8 cellular contexts compared by ENCODE assay signal in the genomic region with DNA sequence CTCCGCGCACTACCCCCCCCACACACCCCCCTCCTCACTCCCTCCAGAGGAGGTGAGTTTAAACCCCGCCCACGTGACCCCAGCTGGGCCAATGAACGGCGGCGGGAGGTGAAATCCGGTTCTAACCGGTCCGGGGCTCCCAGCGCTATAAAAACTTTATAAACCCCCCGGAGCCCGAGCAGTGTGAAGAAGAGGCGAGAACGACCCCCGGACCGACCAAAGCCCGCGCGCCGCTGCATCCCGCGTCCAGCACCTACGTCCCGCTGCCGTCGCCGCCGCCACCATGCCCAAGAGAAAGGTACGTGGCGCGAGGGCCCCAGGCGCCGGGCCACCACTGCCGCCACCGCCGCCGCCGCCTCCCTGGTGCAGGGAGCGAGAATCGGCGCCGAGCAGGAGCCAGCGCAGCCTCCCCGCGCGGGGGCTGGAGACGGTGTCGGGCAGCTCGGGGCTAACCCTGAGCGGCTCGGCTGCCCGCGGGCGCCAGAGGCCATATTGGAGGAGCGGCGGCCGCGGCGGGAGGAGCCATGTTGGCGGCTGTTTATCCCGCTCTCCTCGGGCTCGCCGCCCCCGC. TPM values are rescaled to one million over a fixed set of nuclear protein-coding genes. Genes with fewer than 3 reads are reported as not detected.
A peak's percentile ranks its signal among the peaks of the same experiment; 100 is the strongest.
DNase-seq lines count a peak whose midpoint lies in the region; ATAC-seq and TF ChIP-seq lines count a peak whose summit lies in the region.

HMGN2 (plus strand) TSS at position 111 of the 571 bp plus-strand sequence; CDS start at position 284, 173 bp downstream.

- CTCF ChIA-PET in CD8-positive, alpha-beta T cell (lab: Charles Lee), result interaction anchor here (1.3 to 2.0 kb wide), 2 partner anchors 29 to 55 kb away, joined by 6 to 7 read pairs; no protein-coding TSS in a partner anchor
- CTCF ChIA-PET in OCI-LY7 (lab: Charles Lee; ENCODE audit: unreplicated experiment), result no interaction called here

- H3K4me1 ChIP-seq in CD8-positive, alpha-beta T cell (ENCODE audit: insufficient read depth, low read length), result peaks cover 32% of the 10 kb centered on the region
- H3K4me1 ChIP-seq in OCI-LY7 (ENCODE audit: insufficient read depth, low read length, poor library complexity, severe bottlenecking), result peaks cover 57% of the 10 kb centered on the region
- peaks cover 47% of the 10 kb centered on the region for H3K4me1 ChIP-seq in mononuclear cell (ENCODE audit: insufficient read depth, low read length)

- peaks cover 25% of the 10 kb centered on the region for H3K36me3 ChIP-seq in CD8-positive, alpha-beta T cell (ENCODE audit: insufficient read depth, low read length)
- H3K36me3 ChIP-seq in OCI-LY7 (ENCODE audit: insufficient read depth, low read length), result peaks cover 71% of the 10 kb centered on the region

- peak within 1 kb of the TSS; percentile 94 for H3K4me3 Mint-ChIP-seq in CD8-positive, alpha-beta T cell

- no peaks in the 10 kb centered on the region for H3K27me3 Mint-ChIP-seq in CD8-positive, alpha-beta T cell (ENCODE audit: low read depth)

- H3K4me2 ChIP-seq in OCI-LY7 (ENCODE audit: low read length), result peak within 1 kb of the TSS; percentile 89

- peaks cover 52% of the 10 kb centered on the region for H3K36me3 Mint-ChIP-seq in CD8-positive, alpha-beta T cell

- ATAC-seq in CD8-positive, alpha-beta T cell, result peak; percentile 54
- peak; percentile 4 for ATAC-seq in GM19468 (IDR thresholded peaks at IDR 0.05; ENCODE audit: extremely low read depth, unreplicated experiment)

- intact Hi-C loops in CD8-positive, alpha-beta T cell (cut with DNase I, micrococcal nuclease), result loop anchor here (1.0 to 10.0 kb wide), 9 partner anchors 40 to 762 kb away; partner anchors contain the start of genes ARID1A (in 1 of the 2), DHDDS (in 1 of the 2), GPN2 (in 1 of the 2) and WDTC1 (in 1 of the 2)
- intact Hi-C loops in OCI-LY7 (cut with micrococcal nuclease; ENCODE audit: unreplicated experiment), result loop anchor here (2.0 to 5.0 kb wide), 3 partner anchors 58 to 185 kb away; no protein-coding TSS in a partner anchor

- peak within 1 kb of the TSS; percentile 48 for H3K4me3 ChIP-seq in CD8-positive, alpha-beta T cell (ENCODE audit: low read depth, low read length)
- H3K4me3 ChIP-seq in OCI-LY7 (ENCODE audit: low read depth, low read length, poor library complexity, severe bottlenecking) (peak within 1 kb of the TSS; percentile 96), epithelial cell of esophagus (ENCODE audit: low read length) (peak within 1 kb of the TSS; percentile 76), mononuclear cell (ENCODE audit: low read length) (peak within 1 kb of the TSS; percentile 84)

- BruUV-seq in OCI-LY7 (replicated peaks; lab: Mats Ljungman, UMichigan), result no TSS peak

- peak within 1 kb of the TSS; percentile 96 for H3K27ac Mint-ChIP-seq in CD8-positive, alpha-beta T cell

- H2AFZ ChIP-seq in OCI-LY7 (ENCODE audit: low read length), result peak within 1 kb of the TSS; percentile 52; the same call in 1 of the 2 replicates

- H3K9me3 Mint-ChIP-seq in CD8-positive, alpha-beta T cell, result no peaks in the 10 kb centered on the region

- no peaks in the 10 kb centered on the region for H3K27me3 ChIP-seq in CD8-positive, alpha-beta T cell (ENCODE audit: insufficient read depth, low read length)
- no peaks in the 10 kb centered on the region for H3K27me3 ChIP-seq in mononuclear cell (ENCODE audit: insufficient read depth, low read length)

- H3K9me3 ChIP-seq in CD8-positive, alpha-beta T cell (ENCODE audit: low read length), result no peaks in the 10 kb centered on the region
- H3K9me3 ChIP-seq in OCI-LY7 (ENCODE audit: low read length) (no peaks in the 10 kb centered on the region), mononuclear cell (ENCODE audit: low read depth, low read length) (no peaks in the 10 kb centered on the region)

- DNase-seq in CD8-positive, alpha-beta T cell, result peak; percentile 68 to 92 (median 85)
- DNase-seq in HS-5 (ENCODE audit: low read depth), result peak; percentile 59
- DNase-seq in OCI-LY7 (ENCODE audit: low spot score), result peak; percentile 96
- peak; percentile 85 for DNase-seq in activated T-cell treated with anti-CD3 and anti-CD28 coated beads for 1 hour (ENCODE audit: low read depth)
- peak; percentile 77 for DNase-seq in epithelial cell of esophagus (ENCODE audit: low read depth)
- peak; percentile 73 to 81 for DNase-seq in stimulated activated CD8-positive, alpha-beta memory T cell treated with anti-CD3 and anti-CD28 coated beads, Interleukin-2, amount 100 ng/mL, for 1 hour (ENCODE audit: low read depth in 2 of 2)

- no peaks in the 10 kb centered on the region for H3K9me2 ChIP-seq in OCI-LY7 (ENCODE audit: insufficient read depth, low read length)

- H3K27ac ChIP-seq in CD8-positive, alpha-beta T cell (ENCODE audit: low read depth, low read length), result peak within 1 kb of the TSS; percentile 94
- peak within 1 kb of the TSS; percentile 95 for H3K27ac ChIP-seq in OCI-LY7 (ENCODE audit: low read depth, low read length, poor library complexity, severe bottlenecking)

- no peak for TF ChIP-seq CTCF in CD8-positive, alpha-beta T cell (IDR thresholded peaks at IDR 0.05)
- TF ChIP-seq CTCF in OCI-LY7 (conservative IDR thresholded peaks at IDR 0.05; ENCODE audit: low read length) (no peak), epithelial cell of esophagus (IDR thresholded peaks at IDR 0.05; ENCODE audit: insufficient read depth, low read depth, low read length, missing control alignments) (no peak)

- peaks cover 18% of the 10 kb centered on the region for H4K20me1 ChIP-seq in OCI-LY7 (ENCODE audit: insufficient read depth, low read length)

- peaks cover 20% of the 10 kb centered on the region for H3K79me2 ChIP-seq in OCI-LY7 (ENCODE audit: insufficient read depth, low read depth, low read length)

- peaks cover 48% of the 10 kb centered on the region for H3K4me1 Mint-ChIP-seq in CD8-positive, alpha-beta T cell (ENCODE audit: low read depth)

- POLR2A ChIA-PET in CD8-positive, alpha-beta T cell (lab: Charles Lee), result interaction anchor here (0.6 to 2.9 kb wide), 15 partner anchors 15 to 316 kb away, joined by 3 to 32 read pairs (median 3); partner anchors contain the start of genes DHDDS, PIGV and SH3BGRL3
- POLR2A ChIA-PET in OCI-LY7 (lab: Charles Lee), result interaction anchor here (0.6 to 1.3 kb wide), 4 partner anchors 17 to 115 kb away, joined by 3 to 6 read pairs (median 4); partner anchors contain the start of gene DHDDS

RNA-seq across cellular contexts. Expression of gene HMGN2, which starts in this region (rescaled TPM):
- total RNA-seq in CD8-positive, alpha-beta T cell, result 100 to 1,000 TPM; 280 to 292 TPM
- total RNA-seq in OCI-LY7 (2014; rRNA removed; shearing (Covaris generic)), result 649 and 817 TPM in 2 replicates
- 990 and 1,017 TPM in 2 replicates for total RNA-seq in OCI-LY7 (2022)
- total RNA-seq in mononuclear cell, result 249 TPM

Comparison
In these comparisons a context has a peak if more than half of its experiments do, and no peak if none do; other contexts are left out.
1. Peak in every context shown above with its lines: DNase-seq, ATAC-seq, H3K4me3 ChIP-seq and H3K27ac ChIP-seq.